In genomic region chr9:129141066-129142041, GRCh38 we compare ENCODE assay signal across 8 cellular contexts. TPM values are rescaled to one million over a fixed set of nuclear protein-coding genes. Genes with fewer than 3 reads are reported as not detected.
DNase-seq lines count a peak whose midpoint lies in the region; ATAC-seq and TF ChIP-seq lines count a peak whose summit lies in the region.

No MANE protein-coding gene starts in this region.

- DNase-seq in Panc1 (ENCODE audit: low read depth, low spot score) = no peak
- DNase-seq in chondrocyte (ENCODE audit: low spot score) = no peak
- peak; percentile 64 for DNase-seq in left kidney (ENCODE audit: low read depth, low spot score)
- no peak for DNase-seq in stimulated activated naive CD8-positive, alpha-beta T cell treated with anti-CD3 and anti-CD28 coated beads, Interleukin-15, amount 100 ng/mL, for 72 hours
- DNase-seq in iPS-NIHi11 (ENCODE audit: low spot score) = no peak
- no peak for DNase-seq in NCI-H774 (lab: John Stamatoyannopoulos, UW)

- intact Hi-C loops in Panc1 (cut with micrococcal nuclease; ENCODE audit: unreplicated experiment) = no loop called here

- peaks cover 41 to 70% (median 53%) of the 10 kb centered on the region in 11 experiments for H3K36me3 ChIP-seq in BLaER1 treated with 17β-estradiol and CSF1 and Interleukin-3, amounts not matched to agents 10 nM and 100 nM
- no peaks in the 10 kb centered on the region for H3K36me3 ChIP-seq in Panc1 (ENCODE audit: control insufficient read depth, insufficient read depth, low read length)

- no TSS peak for BruUV-seq in Panc1 (replicated peaks; lab: Mats Ljungman, UMichigan)

- H3K9me3 Mint-ChIP-seq in chondrocyte (ENCODE audit: low read depth) = no peaks in the 10 kb centered on the region
- H3K9me3 Mint-ChIP-seq in stimulated activated naive CD8-positive, alpha-beta T cell treated with anti-CD3 and anti-CD28 coated beads, Interleukin-15, amount 100 ng/mL, for 72 hours = no peaks in the 10 kb centered on the region

- peaks cover 70 to 82% (median 76%) of the 10 kb centered on the region in 10 experiments for H3K4me1 ChIP-seq in BLaER1 treated with 17β-estradiol and CSF1 and Interleukin-3, amounts not matched to agents 10 nM and 100 nM
- peaks cover 34% of the 10 kb centered on the region for H3K4me1 ChIP-seq in Panc1 (ENCODE audit: control insufficient read depth, insufficient read depth, low read length)

- POLR2A ChIA-PET in Panc1 (lab: Charles Lee) = no interaction called here

- peaks cover 5% of the 10 kb centered on the region for H3K36me3 Mint-ChIP-seq in chondrocyte (ENCODE audit: low read depth)

- no peaks in the 10 kb centered on the region for H3K27me3 ChIP-seq in BLaER1 treated with 17β-estradiol and CSF1 and Interleukin-3, amounts not matched to agents 10 nM and 100 nM
- H3K27me3 ChIP-seq in Panc1 (ENCODE audit: control insufficient read depth, insufficient read depth, low read length) = no peaks in the 10 kb centered on the region

- peak overlapping the region; percentile 92 to 99 (median 94) for H3K4me2 ChIP-seq in BLaER1 treated with 17β-estradiol and CSF1 and Interleukin-3, amounts not matched to agents 10 nM and 100 nM

- no peaks in the 10 kb centered on the region for H3K9me3 ChIP-seq in BLaER1 treated with 17β-estradiol and CSF1 and Interleukin-3, amounts not matched to agents 10 nM and 100 nM (replicated peaks in 1 of 11)
- H3K9me3 ChIP-seq in Panc1 (ENCODE audit: control insufficient read depth, insufficient read depth, low read depth, low read length) = no peaks in the 10 kb centered on the region

- peak overlapping the region; percentile 100 for H3K27ac Mint-ChIP-seq in chondrocyte (ENCODE audit: unreplicated experiment)
- H3K27ac Mint-ChIP-seq in stimulated activated naive CD8-positive, alpha-beta T cell treated with anti-CD3 and anti-CD28 coated beads, Interleukin-15, amount 100 ng/mL, for 72 hours = peak overlapping the region; percentile 92 to 95

- no peaks in the 10 kb centered on the region for H4K20me1 ChIP-seq in BLaER1 treated with 17β-estradiol and CSF1 and Interleukin-3, amounts not matched to agents 10 nM and 100 nM

- no peak for TF ChIP-seq CTCF in Panc1 (IDR thresholded peaks at IDR 0.05)
- TF ChIP-seq CTCF in chondrocyte (IDR thresholded peaks at IDR 0.05) = no peak

- peak overlapping the region; percentile 97 to 100 (median 100) for H3K27ac ChIP-seq in BLaER1 treated with 17β-estradiol and CSF1 and Interleukin-3, amounts not matched to agents 10 nM and 100 nM
- H3K27ac ChIP-seq in Panc1 (ENCODE audit: low read length) = peak overlapping the region; percentile 25

- peak overlapping the region; percentile 92 to 100 (median 94) for H3K9ac ChIP-seq in BLaER1 treated with 17β-estradiol and CSF1 and Interleukin-3, amounts not matched to agents 10 nM and 100 nM

- H3K4me1 Mint-ChIP-seq in chondrocyte (ENCODE audit: low read depth) = peaks cover 88% of the 10 kb centered on the region
- peaks cover 55% of the 10 kb centered on the region for H3K4me1 Mint-ChIP-seq in stimulated activated naive CD8-positive, alpha-beta T cell treated with anti-CD3 and anti-CD28 coated beads, Interleukin-15, amount 100 ng/mL, for 72 hours

- H3K4me3 ChIP-seq in BLaER1 treated with 17β-estradiol and CSF1 and Interleukin-3, amounts not matched to agents 10 nM and 100 nM = peak overlapping the region; percentile 17 to 62 (median 52)
- peak overlapping the region in 1 of 2 experiments; percentile 14; a peak in 1 of 4 replicates for H3K4me3 ChIP-seq in Panc1 (ENCODE audit: low read depth in 2 of 2, low read length in 2 of 2)

- no peaks in the 10 kb centered on the region for H3K27me3 Mint-ChIP-seq in chondrocyte (ENCODE audit: low read depth)
- H3K27me3 Mint-ChIP-seq in stimulated activated naive CD8-positive, alpha-beta T cell treated with anti-CD3 and anti-CD28 coated beads, Interleukin-15, amount 100 ng/mL, for 72 hours = no peaks in the 10 kb centered on the region

- CTCF ChIA-PET in Panc1 (lab: Charles Lee) = interaction anchor here (0.6 to 1.1 kb wide), 3 partner anchors 23 to 40 kb away, joined by 3 to 4 read pairs (median 3); no protein-coding TSS in a partner anchor

- H3K4me3 Mint-ChIP-seq in chondrocyte (ENCODE audit: unreplicated experiment) = peak overlapping the region; percentile 72
- peak overlapping the region; percentile 81 to 90 for H3K4me3 Mint-ChIP-seq in stimulated activated naive CD8-positive, alpha-beta T cell treated with anti-CD3 and anti-CD28 coated beads, Interleukin-15, amount 100 ng/mL, for 72 hours

- in situ Hi-C loops in Panc1 (cut with HindIII; ENCODE audit: low pct_unique_long_range_greater_than_20kb, low sequenced_read_pairs) = no loop called here

- ATAC-seq in GM19397 (IDR thresholded peaks at IDR 0.05; ENCODE audit: unreplicated experiment) (peak; percentile 34), Panc1 (no peak)
- ATAC-seq in stimulated activated naive CD8-positive, alpha-beta T cell treated with anti-CD3 and anti-CD28 coated beads, Interleukin-15, amount 100 ng/mL, for 72 hours = no peak

RNA-seq across cellular contexts. Expression of gene PTPA, which starts 30.1 kb away (rescaled TPM):
- total RNA-seq in Panc1 (2021; ENCODE audit: unreplicated experiment) (114 TPM), chondrocyte (133 to 143 TPM (median 143 TPM) in 3 replicates)
- polyA plus RNA-seq in Panc1 (2012; ENCODE audit: insufficient read length) = 97.5 TPM

RNA-seq across cellular contexts. Expression of gene CRAT, which starts 30.8 kb away (rescaled TPM):
- total RNA-seq in Panc1 (2021; ENCODE audit: unreplicated experiment) = 38.8 TPM
- polyA plus RNA-seq in Panc1 (2012; ENCODE audit: insufficient read length) = 71.7 TPM
- total RNA-seq in chondrocyte = 43.9 to 49.0 TPM (median 45.2 TPM) in 3 replicates

RNA-seq across cellular contexts. Expression of gene IER5L, which starts 36.7 kb away (rescaled TPM):
- total RNA-seq in Panc1 (2021; ENCODE audit: unreplicated experiment) = 44.6 TPM
- 56.2 TPM for polyA plus RNA-seq in Panc1 (2012; ENCODE audit: insufficient read length)
- 37.2 to 56.5 TPM (median 38.6 TPM) in 3 replicates for total RNA-seq in chondrocyte
